1 cellular context compared by ENCODE assay signal in genomic region chr2:158187908-158188307, GRCh38.
TF ChIP-seq lines count a peak whose summit lies in the region.

No MANE protein-coding gene starts in this region.

TF ChIP-seq in HepG2, 621 proteins besides CTCF, POLR2A, EP300 and RAD21 (continued from another document):
- TF ChIP-seq PBX3 (CRISPR knock-in tag; IDR thresholded peaks at IDR 0.05; ENCODE audit: borderline replicate concordance) (no peak), ZNF12 (CRISPR knock-in tag; IDR thresholded peaks at IDR 0.05) (no peak), HMGXB3 (CRISPR knock-in tag; IDR thresholded peaks at IDR 0.05; ENCODE audit: borderline replicate concordance) (no peak), CENPBD1 (CRISPR knock-in tag; IDR thresholded peaks at IDR 0.05; ENCODE audit: borderline replicate concordance, low read depth) (no peak), SATB2 (CRISPR knock-in tag; IDR thresholded peaks at IDR 0.05) (0 out of 2 replicates have a peak, but pooled peaks have one; percentile 34), EHMT2 (IDR thresholded peaks at IDR 0.05; ENCODE audit: borderline replicate concordance, low read depth, low read length) (peak; percentile 74), ZNF839 (CRISPR knock-in tag; IDR thresholded peaks at IDR 0.05; ENCODE audit: borderline replicate concordance) (no peak), REST (IDR thresholded peaks at IDR 0.05; ENCODE audit: borderline replicate concordance in 1 of 2, low read depth in 1 of 2, low read length in 2 of 2) (peak; percentile 69 to 97), ERF (CRISPR knock-in tag; IDR thresholded peaks at IDR 0.05) (0 out of 2 replicates have a peak, but pooled peaks have one; percentile 47), DZIP1 (CRISPR knock-in tag; IDR thresholded peaks at IDR 0.05) (no peak), AKNA (CRISPR knock-in tag; IDR thresholded peaks at IDR 0.05; ENCODE audit: borderline replicate concordance) (no peak), MIER2 (CRISPR knock-in tag; IDR thresholded peaks at IDR 0.05) (peak; percentile 94), ZNF335 (CRISPR knock-in tag; IDR thresholded peaks at IDR 0.05) (no peak), HOXA5 (CRISPR knock-in tag; IDR thresholded peaks at IDR 0.05) (0 out of 2 replicates have a peak, but pooled peaks have one; percentile 57), KDM2A (CRISPR knock-in tag; IDR thresholded peaks at IDR 0.05; ENCODE audit: borderline replicate concordance, low read depth) (no peak), NFRKB (IDR thresholded peaks at IDR 0.05) (no peak)
